Comparison of ENCODE assay signal across 25 cellular contexts in the genomic region with DNA sequence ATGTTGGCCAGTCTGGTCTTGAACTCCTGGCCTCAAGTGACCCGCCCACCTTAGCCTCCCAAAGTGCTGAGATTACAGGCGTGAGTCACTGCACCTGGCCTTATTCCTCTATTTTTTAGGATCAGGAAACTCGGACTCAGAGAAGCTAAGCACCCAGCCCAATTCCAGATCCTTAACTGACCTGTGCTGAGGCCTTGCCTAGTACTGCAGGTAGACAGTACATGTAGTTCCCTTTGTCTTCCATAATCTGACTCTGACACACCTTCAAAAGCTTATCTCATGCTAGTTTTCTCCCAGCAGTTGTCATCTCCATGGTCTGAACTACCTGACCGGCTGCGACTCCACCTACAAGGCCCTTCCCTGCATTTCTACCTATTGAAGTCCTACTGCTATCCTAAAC.
A peak's percentile ranks its signal among the peaks of the same experiment; 100 is the strongest.
DNase-seq lines count a peak whose midpoint lies in the region; ATAC-seq, FAIRE-seq and TF ChIP-seq lines count a peak whose summit lies in the region.
"Had no signal": no experiment of that assay in that cellular context is flagged by ENCODE, and none has a peak within 500 bp of the region (broad histone marks: within the 10 kb centered on the region; RNA-seq: fewer than 3 reads in every experiment).

No MANE protein-coding gene starts in this region.

- H3K27me3 ChIP-seq in Caco-2 (replicated peaks; ENCODE audit: control insufficient read depth, insufficient read depth, low read length), result no peaks in the 10 kb centered on the region
- no peaks in the 10 kb centered on the region for H3K27me3 ChIP-seq in esophagus muscularis mucosa
- H3K27me3 ChIP-seq in GM23248 (replicated peaks; ENCODE audit: insufficient read depth), result no peaks in the 10 kb centered on the region
- H3K27me3 ChIP-seq: BLaER1 had no signal

- H3K27me3 Mint-ChIP-seq in Caco-2 (ENCODE audit: insufficient read depth, unreplicated experiment), result no peaks in the 10 kb centered on the region
- H3K27me3 Mint-ChIP-seq: CD4-positive, alpha-beta T cell had no signal

- H3K9me3 ChIP-seq in A549 (no peaks in the 10 kb centered on the region), Caco-2 (no peaks in the 10 kb centered on the region), esophagus muscularis mucosa (no peaks in the 10 kb centered on the region), GM23248 (ENCODE audit: low read depth) (no peaks in the 10 kb centered on the region)

- in situ Hi-C loops in GM23248 (cut with MboI), result no loop called here

- H3K27ac Mint-ChIP-seq in Caco-2 (ENCODE audit: unreplicated experiment), result peak overlapping the region; percentile 36
- H3K27ac Mint-ChIP-seq: CD4-positive, alpha-beta T cell; HFFc6 had no signal

- H3K4me3 Mint-ChIP-seq in Caco-2 (ENCODE audit: unreplicated experiment), result no peak overlapping the region
- H3K4me3 Mint-ChIP-seq: CD4-positive, alpha-beta T cell; HFFc6 had no signal

- peaks cover 36% of the 10 kb centered on the region for H3K4me1 Mint-ChIP-seq in Caco-2 (ENCODE audit: low read depth, unreplicated experiment)

- peak overlapping the region; percentile 76 for H3K4me2 ChIP-seq in A549
- no peak overlapping the region for H3K4me2 ChIP-seq in GM23248 (ENCODE audit: unreplicated experiment)
- H3K4me2 ChIP-seq: BLaER1 had no signal

- no peaks in the 10 kb centered on the region for H3K9me3 Mint-ChIP-seq in Caco-2 (ENCODE audit: unreplicated experiment)
- H3K9me3 Mint-ChIP-seq: CD4-positive, alpha-beta T cell had no signal

- no peak overlapping the region for H2AFZ ChIP-seq in GM23248

- TF ChIP-seq CTCF in A549 (IDR thresholded peaks at IDR 0.05) (no peak), Caco-2 (IDR thresholded peaks at IDR 0.05; ENCODE audit: insufficient read depth in 1 of 2, low read depth in 1 of 2, low read length in 1 of 2, severe bottlenecking in 1 of 2, unreplicated experiment in 1 of 2) (no peak), esophagus muscularis mucosa (IDR thresholded peaks at IDR 0.05) (no peak)

- CTCF ChIA-PET in A549 (lab: Yijun Ruan, JAX) (interaction anchor here (1.0 to 1.8 kb wide), 2 partner anchors 9 to 19 kb away, joined by 3 to 4 read pairs; no protein-coding TSS in a partner anchor), Caco-2 (lab: Charles Lee) (no interaction called here)

- H3K4me3 ChIP-seq in A549 (no peak overlapping the region), Caco-2 (ENCODE audit: low read depth, low read length) (no peak overlapping the region), esophagus muscularis mucosa (no peak overlapping the region), GM23248 (no peak overlapping the region)
- H3K4me3 ChIP-seq: BLaER1, K562 had no signal

- FAIRE-seq in A549 (lab: Jason Lieb, UNC), result no peak
- FAIRE-seq: G401.6, GM12892, GM18507, GM19239, K562 had no signal

- H3K9me2 ChIP-seq in GM23248 (ENCODE audit: insufficient read depth), result no peaks in the 10 kb centered on the region

- DNase-seq in A549 (ENCODE audit: low read depth in 1 of 2, low spot score in 1 of 2) (peak in 1 of 2 experiments; percentile 9), Caco-2 (no peak), NCI-H69 (lab: John Stamatoyannopoulos, UW) (peak; percentile 42), left colon (peak; percentile 12 to 36), DMS79 (lab: John Stamatoyannopoulos, UW) (no peak), esophagus muscularis mucosa (ENCODE audit: extremely low spot score) (no peak), GM23248 (no peak)
- no peak for DNase-seq in activated CD4-positive, alpha-beta T cell treated with anti-CD3 and anti-CD28 coated beads for 48 hours
- DNase-seq: ACHN; CD4-positive, alpha-beta T cell; DMS 273 treated with DMSO at 0.1 percent for 48 hours; H7; HFFc6; NCI-H187; NCI-H2107; NCI-H446 treated with DMSO at 0.1 percent for 48 hours; SW 1271; T-helper 2 cell had no signal

- no TSS peak for BruUV-seq in Caco-2 (replicated peaks; lab: Mats Ljungman, UMichigan)

- no peaks in the 10 kb centered on the region for H3K79me2 ChIP-seq in GM23248 (ENCODE audit: insufficient read depth)

- H3K9ac ChIP-seq in GM23248, result no peak overlapping the region
- H3K9ac ChIP-seq: BLaER1 had no signal

- intact Hi-C loops in Caco-2 (cut with micrococcal nuclease; ENCODE audit: unreplicated experiment) (no loop called here), left colon (cut with DNase I, micrococcal nuclease) (no loop called here), esophagus muscularis mucosa (cut with DNase I) (loop anchor here (10.0 kb wide), 1 partner anchor 168 kb away; no protein-coding TSS in a partner anchor)

- POLR2A ChIA-PET in A549 (lab: Yijun Ruan, JAX), result no interaction called here
- POLR2A ChIA-PET in Caco-2 (lab: Charles Lee), result interaction anchor here (0.6 kb wide), 1 partner anchor 74 kb away, joined by 8 read pairs; no protein-coding TSS in a partner anchor

- WGBS in A549 (ENCODE audit: missing lambda C conversion rate), result 81% methylated on average over 5 of the region's 5 CpGs
- 100% methylated on average over 5 of the region's 5 CpGs for WGBS in esophagus muscularis mucosa
- WGBS in GM23248 (ENCODE audit: low coverage in 1 of 2, low lambda C conversion rate in 2 of 2, missing lambda C conversion rate in 2 of 2), 2 experiments, result 89 to 91% methylated on average over 5 of the region's 5 CpGs

- no peaks in the 10 kb centered on the region for H4K20me1 ChIP-seq in GM23248 (ENCODE audit: insufficient read depth)
- H4K20me1 ChIP-seq: BLaER1 had no signal

- H3K36me3 Mint-ChIP-seq in Caco-2 (ENCODE audit: insufficient read depth, unreplicated experiment), result no peaks in the 10 kb centered on the region

- TF ChIP-seq POLR2A in A549 (IDR thresholded peaks at IDR 0.05; ENCODE audit: low read length) (no peak), esophagus muscularis mucosa (IDR thresholded peaks at IDR 0.05; ENCODE audit: low read depth) (no peak)

- ATAC-seq in A549, result peak in 1 of 2 experiments; percentile 22; a peak in 1 of 6 replicates
- peak; percentile 83 for ATAC-seq in left colon
- ATAC-seq: K562, Right ventricle myocardium inferior had no signal

- no peak for TF ChIP-seq EP300 in A549 (IDR thresholded peaks at IDR 0.05)
- no peak for TF ChIP-seq EP300 in esophagus muscularis mucosa (IDR thresholded peaks at IDR 0.05)

- peak overlapping the region; percentile 2 to 32; a peak in 2 of 6 replicates for H3K27ac ChIP-seq in A549
- no peak overlapping the region for H3K27ac ChIP-seq in esophagus muscularis mucosa (replicated peaks in 1 of 4)
- no peak overlapping the region for H3K27ac ChIP-seq in GM23248
- H3K27ac ChIP-seq: BLaER1 had no signal

- H3K36me3 ChIP-seq in Caco-2 (ENCODE audit: control insufficient read depth, insufficient read depth, low read length), result no peaks in the 10 kb centered on the region
- no peaks in the 10 kb centered on the region for H3K36me3 ChIP-seq in esophagus muscularis mucosa
- no peaks in the 10 kb centered on the region for H3K36me3 ChIP-seq in GM23248 (ENCODE audit: low read depth)
- H3K36me3 ChIP-seq: BLaER1 had no signal

- no peak for TF ChIP-seq RAD21 in A549 (conservative IDR thresholded peaks at IDR 0.05 in 1 of 2, IDR thresholded peaks at IDR 0.05 in 1 of 2)

- H3K4me1 ChIP-seq in A549 (peaks cover 28% of the 10 kb centered on the region), Caco-2 (peaks cover 33% of the 10 kb centered on the region), esophagus muscularis mucosa (peaks cover 0 to 23% (median 18%) of the 10 kb centered on the region in 4 donors), GM23248 (ENCODE audit: insufficient read depth) (no peaks in the 10 kb centered on the region; the same call in 1 of the 2 replicates)

- H3F3A ChIP-seq in GM23248 (ENCODE audit: insufficient read depth), result no peaks in the 10 kb centered on the region

TF ChIP-seq in A549, 52 proteins besides CTCF, POLR2A, EP300 and RAD21:
- TF ChIP-seq NFE2L2 (conservative IDR thresholded peaks at IDR 0.05; ENCODE audit: low read length) (no peak), RARB (CRISPR knock-in tag; IDR thresholded peaks at IDR 0.05) (no peak), JUNB (IDR thresholded peaks at IDR 0.05) (no peak), RNF2 (IDR thresholded peaks at IDR 0.05; ENCODE audit: borderline replicate concordance, low read depth) (no peak), CEBPB (IDR thresholded peaks at IDR 0.05) (no peak), ZNF302 (CRISPR knock-in tag; IDR thresholded peaks at IDR 0.05) (no peak), BHLHE40 (IDR thresholded peaks at IDR 0.05; ENCODE audit: low read depth, low read length) (no peak)

Comparison
In these comparisons a context has a peak if more than half of its experiments do, and no peak if none do; other contexts are left out.
1. DNase-seq: peak in NCI-H69 (single experiment) and left colon (2 of 2); none in Caco-2 (0 of 2), DMS79 (single experiment), esophagus muscularis mucosa (single experiment), GM23248 (single experiment) and activated CD4-positive, alpha-beta T cell treated with anti-CD3 and anti-CD28 coated beads for 48 hours (single experiment).
2. H3K27ac ChIP-seq: peak in A549 (2 of 2); none in esophagus muscularis mucosa (0 of 4) and GM23248 (single experiment).